In genomic region chr6:119347466-119348307, GRCh38 we compare ENCODE assay signal across 8 cellular contexts. TPM values are rescaled to one million over a fixed set of nuclear protein-coding genes. Genes with fewer than 3 reads are reported as not detected.
DNase-seq lines count a peak whose midpoint lies in the region; ATAC-seq and TF ChIP-seq lines count a peak whose summit lies in the region.

No MANE protein-coding gene starts in this region.

- H3K27me3 Mint-ChIP-seq in activated naive CD8-positive, alpha-beta T cell treated with anti-CD3 and anti-CD28 coated beads, Interleukin-2, amount 10 ng/mL, durations not matched to agents 7 days and 5 days = no peaks in the 10 kb centered on the region

- no peaks in the 10 kb centered on the region for H3K27me3 ChIP-seq in hepatocyte

- peak overlapping the region; percentile 93 for H3K27ac Mint-ChIP-seq in activated naive CD8-positive, alpha-beta T cell treated with anti-CD3 and anti-CD28 coated beads, Interleukin-2, amount 10 ng/mL, durations not matched to agents 7 days and 5 days

- H3K4me3 Mint-ChIP-seq in activated naive CD8-positive, alpha-beta T cell treated with anti-CD3 and anti-CD28 coated beads, Interleukin-2, amount 10 ng/mL, durations not matched to agents 7 days and 5 days = peak overlapping the region; percentile 96

- no peaks in the 10 kb centered on the region for H3K36me3 ChIP-seq in hepatocyte (replicated peaks; ENCODE audit: insufficient read depth, low read depth)

- no peak overlapping the region for H2AFZ ChIP-seq in hepatocyte

- no peaks in the 10 kb centered on the region for H3K9me3 ChIP-seq in hepatocyte (ENCODE audit: low read depth)

- WGBS in hepatocyte (ENCODE audit: low lambda C conversion rate, missing lambda C conversion rate) = 9% methylated on average over 24 of the region's 24 CpGs

- peaks cover 36% of the 10 kb centered on the region for H3K4me1 ChIP-seq in hepatocyte (ENCODE audit: insufficient read depth)

- peaks cover 42% of the 10 kb centered on the region for H3K4me1 Mint-ChIP-seq in activated naive CD8-positive, alpha-beta T cell treated with anti-CD3 and anti-CD28 coated beads, Interleukin-2, amount 10 ng/mL, durations not matched to agents 7 days and 5 days

- ATAC-seq in GM18517 (IDR thresholded peaks at IDR 0.05; ENCODE audit: unreplicated experiment) (peak; percentile 39), HG02885 (IDR thresholded peaks at IDR 0.05; ENCODE audit: poor library complexity, unreplicated experiment) (peak; percentile 29)
- ATAC-seq in activated naive CD8-positive, alpha-beta T cell treated with anti-CD3 and anti-CD28 coated beads, Interleukin-2, amount 10 ng/mL, durations not matched to agents 7 days and 5 days (ENCODE audit: low read depth) = no peak

- peak overlapping the region; percentile 88 for H3K4me3 ChIP-seq in AG09309 (ENCODE audit: control insufficient read depth, low read depth, low read length)
- H3K4me3 ChIP-seq in hepatocyte = peak overlapping the region; percentile 91
- H3K4me3 ChIP-seq in skeletal muscle cell (ENCODE audit: low read depth, low read length) = peak overlapping the region; percentile 94

- peaks cover 81% of the 10 kb centered on the region for H3K79me2 ChIP-seq in hepatocyte

- H3K4me2 ChIP-seq in hepatocyte = peak overlapping the region; percentile 85

- H3K36me3 Mint-ChIP-seq in activated naive CD8-positive, alpha-beta T cell treated with anti-CD3 and anti-CD28 coated beads, Interleukin-2, amount 10 ng/mL, durations not matched to agents 7 days and 5 days = peaks cover 9% of the 10 kb centered on the region

- H3K9me2 ChIP-seq in hepatocyte (replicated peaks; ENCODE audit: insufficient read depth) = no peaks in the 10 kb centered on the region

- H3K27ac ChIP-seq in hepatocyte = peak overlapping the region; percentile 96

- no peak for TF ChIP-seq CTCF in AG09309 (IDR thresholded peaks at IDR 0.05; ENCODE audit: control insufficient read depth, insufficient read depth, low read depth, low read length, missing control alignments)
- TF ChIP-seq CTCF in hepatocyte (IDR thresholded peaks at IDR 0.05; ENCODE audit: poor library complexity) = no peak

- H4K20me1 ChIP-seq in hepatocyte (ENCODE audit: insufficient read depth, poor library complexity, severe bottlenecking) = peaks cover 43% of the 10 kb centered on the region

- H3K9me3 Mint-ChIP-seq in activated naive CD8-positive, alpha-beta T cell treated with anti-CD3 and anti-CD28 coated beads, Interleukin-2, amount 10 ng/mL, durations not matched to agents 7 days and 5 days = no peaks in the 10 kb centered on the region

- POLR2A ChIA-PET in activated naive CD8-positive, alpha-beta T cell treated with anti-CD3 and anti-CD28 coated beads, Interleukin-2, amount 10 ng/mL, durations not matched to agents 7 days and 5 days (lab: Charles Lee) = interaction anchor here (0.9 to 3.2 kb wide), 11 partner anchors 10 to 509 kb away, joined by 3 to 38 read pairs (median 3); partner anchors contain the start of gene ASF1A

- DNase-seq in AG09309 (ENCODE audit: low read depth) = no peak
- DNase-seq in NCI-H748 treated with DMSO at 0.1 percent for 48 hours (lab: John Stamatoyannopoulos, UW) = peak; percentile 33
- DNase-seq in activated naive CD8-positive, alpha-beta T cell treated with anti-CD3 and anti-CD28 coated beads, Interleukin-2, amount 10 ng/mL, durations not matched to agents 7 days and 5 days = peak; percentile 41
- DNase-seq in hepatocyte (ENCODE audit: low spot score) = peak; percentile 70
- no peak for DNase-seq in skeletal muscle cell (ENCODE audit: low read depth)
- DNase-seq in midbrain (lab: John Stamatoyannopoulos, UW) = no peak

RNA-seq across cellular contexts. Expression of gene MAN1A1, which starts 1.9 kb away (rescaled TPM):
- total RNA-seq in activated naive CD8-positive, alpha-beta T cell treated with anti-CD3 and anti-CD28 coated beads, Interleukin-2, amount 10 ng/mL, durations not matched to agents 7 days and 5 days = 10 to 100 TPM; 19.2 to 19.5 TPM
- total RNA-seq in hepatocyte = 228 and 245 TPM in 2 replicates
- 112 and 117 TPM in 2 replicates for polyA plus RNA-seq in hepatocyte

Comparison
In these comparisons a context has a peak if more than half of its experiments do, and no peak if none do; other contexts are left out.
1. DNase-seq: peak in NCI-H748 treated with DMSO at 0.1 percent for 48 hours (single experiment), activated naive CD8-positive, alpha-beta T cell treated with anti-CD3 and anti-CD28 coated beads, Interleukin-2, amount 10 ng/mL, durations not matched to agents 7 days and 5 days (single experiment) and hepatocyte (single experiment); none in AG09309 (single experiment), skeletal muscle cell (single experiment) and midbrain (single experiment).
2. RNA of gene MAN1A1, which starts 1.9 kb away (total RNA-seq): 228 to 245 TPM in hepatocyte; 19.2 to 19.5 TPM in activated naive CD8-positive, alpha-beta T cell treated with anti-CD3 and anti-CD28 coated beads, Interleukin-2, amount 10 ng/mL, durations not matched to agents 7 days and 5 days; every median in the first group is over 10 times any median in the second.
3. Peak in every context shown above with its lines, with median percentiles within 50 percentile points of each other: H3K4me3 ChIP-seq.